In genomic region chr12:54700301-54700700, GRCh38 we compare ENCODE assay signal across 30 cellular contexts. TPM values are rescaled to one million over a fixed set of nuclear protein-coding genes. Genes with fewer than 3 reads are reported as not detected.
"Had no signal": no experiment of that assay in that cellular context is flagged by ENCODE, and none has a peak within 500 bp of the region (broad histone marks: within the 10 kb centered on the region; RNA-seq: fewer than 3 reads in every experiment).

No MANE protein-coding gene starts in this region.

- H3K36me3 ChIP-seq: ascending aorta, cardiac muscle cell, esophagus muscularis mucosa, right lobe of liver, uterus, WERI-Rb-1 had no signal

- H3K27ac ChIP-seq: ascending aorta, cardiac muscle cell, coronary artery, esophagus muscularis mucosa, foreskin keratinocyte, right lobe of liver, uterus, WERI-Rb-1 had no signal

- H3K4me1 Mint-ChIP-seq: activated CD4-positive, alpha-beta memory T cell treated with anti-CD3 and anti-CD28 coated beads, Interleukin-2, amount 10 ng/mL, durations not matched to agents 7 days and 5 days; activated naive CD4-positive, alpha-beta T cell treated with anti-CD3 and anti-CD28 coated beads, Interleukin-2, amount 10 ng/mL, durations not matched to agents 7 days and 5 days; activated naive CD8-positive, alpha-beta T cell treated with anti-CD3 and anti-CD28 coated beads, Interleukin-2, amount 10 ng/mL, durations not matched to agents 7 days and 5 days; brain; natural killer cell had no signal

- H3K4me3 Mint-ChIP-seq: activated CD4-positive, alpha-beta memory T cell treated with anti-CD3 and anti-CD28 coated beads, Interleukin-2, amount 10 ng/mL, durations not matched to agents 7 days and 5 days; activated naive CD4-positive, alpha-beta T cell treated with anti-CD3 and anti-CD28 coated beads, Interleukin-2, amount 10 ng/mL, durations not matched to agents 7 days and 5 days; activated naive CD8-positive, alpha-beta T cell treated with anti-CD3 and anti-CD28 coated beads, Interleukin-2, amount 10 ng/mL, durations not matched to agents 7 days and 5 days; activated T-cell treated with anti-CD3 and anti-CD28 coated beads, Interleukin-2, amount 50 U/mL, for 24 hours; brain; natural killer cell; T-helper 17 cell had no signal

- H3K9me3 ChIP-seq: ascending aorta, esophagus muscularis mucosa, right lobe of liver, testis, uterus had no signal

- H3K27ac Mint-ChIP-seq: activated CD4-positive, alpha-beta memory T cell treated with anti-CD3 and anti-CD28 coated beads, Interleukin-2, amount 10 ng/mL, durations not matched to agents 7 days and 5 days; activated naive CD4-positive, alpha-beta T cell treated with anti-CD3 and anti-CD28 coated beads, Interleukin-2, amount 10 ng/mL, durations not matched to agents 7 days and 5 days; activated naive CD8-positive, alpha-beta T cell treated with anti-CD3 and anti-CD28 coated beads, Interleukin-2, amount 10 ng/mL, durations not matched to agents 7 days and 5 days; activated T-cell treated with anti-CD3 and anti-CD28 coated beads, Interleukin-2, amount 50 U/mL, for 24 hours; brain; natural killer cell; T-helper 17 cell had no signal

- H3K4me3 ChIP-seq: ascending aorta, cardiac muscle cell, coronary artery, esophagus muscularis mucosa, right lobe of liver, testis, uterus had no signal

- H3K9me3 Mint-ChIP-seq: activated CD4-positive, alpha-beta memory T cell treated with anti-CD3 and anti-CD28 coated beads, Interleukin-2, amount 10 ng/mL, durations not matched to agents 7 days and 5 days; activated naive CD4-positive, alpha-beta T cell treated with anti-CD3 and anti-CD28 coated beads, Interleukin-2, amount 10 ng/mL, durations not matched to agents 7 days and 5 days; activated naive CD8-positive, alpha-beta T cell treated with anti-CD3 and anti-CD28 coated beads, Interleukin-2, amount 10 ng/mL, durations not matched to agents 7 days and 5 days; activated T-cell treated with anti-CD3 and anti-CD28 coated beads, Interleukin-2, amount 50 U/mL, for 24 hours; brain; natural killer cell had no signal

- H3K36me3 Mint-ChIP-seq: activated naive CD4-positive, alpha-beta T cell treated with anti-CD3 and anti-CD28 coated beads, Interleukin-2, amount 10 ng/mL, durations not matched to agents 7 days and 5 days; activated naive CD8-positive, alpha-beta T cell treated with anti-CD3 and anti-CD28 coated beads, Interleukin-2, amount 10 ng/mL, durations not matched to agents 7 days and 5 days; brain; natural killer cell had no signal

- DNase-seq: activated CD4-positive, alpha-beta memory T cell treated with anti-CD3 and anti-CD28 coated beads, Interleukin-2, amount 10 ng/mL, durations not matched to agents 7 days and 5 days; activated CD4-positive, alpha-beta T cell treated with anti-CD3 and anti-CD28 coated beads for 48 hours; activated CD8-positive, alpha-beta memory T cell treated with anti-CD3 and anti-CD28 coated beads, Interleukin-2, amount 50 U/mL, for 48 hours; activated gamma-delta T cell; activated naive CD4-positive, alpha-beta T cell treated with anti-CD3 and anti-CD28 coated beads, Interleukin-2, amount 10 ng/mL, durations not matched to agents 7 days and 5 days; activated naive CD8-positive, alpha-beta T cell treated with anti-CD3 and anti-CD28 coated beads, Interleukin-2, amount 10 ng/mL, durations not matched to agents 7 days and 5 days; activated T-cell treated with anti-CD3 and anti-CD28 coated beads, Interleukin-2, amount 50 U/mL, for 24 hours; cerebellar nuclear complex; foreskin keratinocyte; islet precursor cell; left colon; natural killer cell; posterior cingulate gyrus; right lobe of liver; stimulated activated CD4-positive, alpha-beta T cell treated with anti-CD3 and anti-CD28 coated beads, Interleukin-4, amount 100 ng/mL, for 1 hour; stimulated activated naive CD8-positive, alpha-beta T cell treated with anti-CD3 and anti-CD28 coated beads, Interleukin-15, Interleukin-2, amounts not matched to agents 100 U/mL and 50 U/mL, for 24 hours; T-helper 17 cell; T1000; testis; trophoblast cell; uterus had no signal

- ATAC-seq: activated CD4-positive, CD25-positive, alpha-beta regulatory T cell treated with anti-CD3 and anti-CD28 coated beads, Interleukin-2, amount 50 U/mL, for 24 hours; foreskin keratinocyte; left colon; natural killer cell; stimulated activated naive CD8-positive, alpha-beta T cell treated with anti-CD3 and anti-CD28 coated beads, Interleukin-15, Interleukin-2, amounts not matched to agents 100 U/mL and 50 U/mL, for 24 hours; T-helper 17 cell had no signal

RNA-seq across cellular contexts. Expression of gene DCD, which starts 52.1 kb away (rescaled TPM):
- total RNA-seq: activated CD4-positive, alpha-beta memory T cell treated with anti-CD3 and anti-CD28 coated beads, Interleukin-2, amount 10 ng/mL, durations not matched to agents 7 days and 5 days; activated naive CD8-positive, alpha-beta T cell treated with anti-CD3 and anti-CD28 coated beads, Interleukin-2, amount 10 ng/mL, durations not matched to agents 7 days and 5 days; ascending aorta; cardiac muscle cell; esophagus muscularis mucosa; foreskin keratinocyte; left colon; natural killer cell; osteoblast; right lobe of liver; skeletal muscle tissue; T-helper 17 cell; testis; uterus had no signal
